In the genomic region with DNA sequence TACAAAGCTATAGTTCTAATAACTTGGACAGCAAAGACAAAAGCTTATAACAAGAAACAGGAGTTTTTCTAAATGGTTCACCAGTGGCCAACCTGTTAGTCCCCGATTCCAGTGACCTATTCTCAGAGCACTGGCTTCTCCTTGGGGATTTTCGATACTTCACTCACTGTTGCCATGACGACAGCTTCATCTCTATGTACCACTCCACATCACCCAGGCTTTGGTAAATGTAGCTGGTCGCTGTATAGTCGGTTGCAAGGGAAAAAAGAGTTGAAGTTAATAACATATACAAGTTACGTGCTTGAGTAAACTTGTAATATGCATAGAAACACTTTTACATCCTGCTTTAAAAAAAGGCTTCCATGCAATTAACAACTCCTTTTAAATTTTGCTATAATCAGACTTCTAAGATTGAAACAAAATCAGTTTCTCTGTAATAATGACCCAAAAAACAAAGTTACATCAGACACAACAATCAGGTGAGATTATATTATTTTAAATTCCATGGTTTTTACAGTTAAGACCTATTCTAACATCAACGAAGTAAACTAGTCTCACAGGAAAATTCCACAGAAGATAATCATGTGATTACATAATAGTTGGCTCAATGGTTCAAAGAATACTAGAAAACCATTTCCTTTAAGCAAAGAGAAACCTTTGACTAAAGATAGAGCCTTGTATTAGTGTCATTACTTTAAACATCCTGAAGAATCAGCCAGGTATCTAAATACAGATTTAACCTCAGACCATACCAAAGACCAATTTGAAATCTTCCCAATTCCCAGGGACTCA, we compare ENCODE assay signal across 8 cellular contexts. TPM values are rescaled to one million over a fixed set of nuclear protein-coding genes. Genes with fewer than 3 reads are reported as not detected.
A peak's percentile ranks its signal among the peaks of the same experiment; 100 is the strongest.
DNase-seq lines count a peak whose midpoint lies in the region; ATAC-seq, FAIRE-seq and TF ChIP-seq lines count a peak whose summit lies in the region.

No MANE protein-coding gene starts in this region.

- H3K9me3 Mint-ChIP-seq in astrocyte (ENCODE audit: unreplicated experiment), result no peaks in the 10 kb centered on the region

- H3K36me3 Mint-ChIP-seq in astrocyte (ENCODE audit: low read depth, unreplicated experiment), result peaks cover 15% of the 10 kb centered on the region

- TF ChIP-seq RAD21 in HCT116 (IDR thresholded peaks at IDR 0.05; ENCODE audit: low read depth), result no peak

- H3K9me2 ChIP-seq in HCT116 (ENCODE audit: insufficient read depth), result no peaks in the 10 kb centered on the region

- ATAC-seq in HCT116 (no peak), HG03039 (IDR thresholded peaks at IDR 0.05; ENCODE audit: unreplicated experiment) (no peak)

- peaks cover 31% of the 10 kb centered on the region for H3K4me1 Mint-ChIP-seq in astrocyte (ENCODE audit: low read depth, unreplicated experiment)

- H2AFZ ChIP-seq in HCT116 (ENCODE audit: low read depth, low read length, poor library complexity, severe bottlenecking) (no peak overlapping the region), astrocyte (ENCODE audit: low read depth, low read length) (no peak overlapping the region), mesenchymal stem cell (ENCODE audit: low read depth, low read length) (no peak overlapping the region)

- in situ Hi-C loops in G401 (cut with HindIII; ENCODE audit: low sequenced_read_pairs), result no loop called here

- H2BK15ac ChIP-seq in mesenchymal stem cell (ENCODE audit: low read depth, poor library complexity, severe bottlenecking), result no peak overlapping the region

- BruUV-seq in HCT116 (replicated peaks; lab: Mats Ljungman, UMichigan), result no TSS peak

- H4K8ac ChIP-seq in mesenchymal stem cell (ENCODE audit: low read length), result no peak overlapping the region

- H3K79me2 ChIP-seq in HCT116 (ENCODE audit: insufficient read depth, low read length) (peaks cover 79% of the 10 kb centered on the region), astrocyte (ENCODE audit: insufficient read depth, low read length) (peaks cover 80% of the 10 kb centered on the region)

- RAD21 ChIA-PET in HCT116 (lab: Charles Lee; ENCODE audit: low non-redundant PET in 1 of 2, low total read pairs in 2 of 2, uncharacterized antibody in 2 of 2, unreplicated experiment in 2 of 2), result no interaction called here

- no peak overlapping the region for H2BK5ac ChIP-seq in mesenchymal stem cell (ENCODE audit: low read depth, low read length, poor library complexity, severe bottlenecking)

- no peak overlapping the region for H2BK12ac ChIP-seq in mesenchymal stem cell (ENCODE audit: low read length in 2 of 2)

- TF ChIP-seq POLR2A in HCT116 (IDR thresholded peaks at IDR 0.05; ENCODE audit: borderline replicate concordance, extremely low read depth, insufficient read depth, insufficient read length) (no peak), lower leg skin (IDR thresholded peaks at IDR 0.05) (no peak)

- WGBS in mesenchymal stem cell, result 76% methylated on average over 4 of the region's 7 CpGs
- WGBS in lower leg skin, 2 donors, result 54 to 57% methylated on average over 7 of the region's 7 CpGs

- FAIRE-seq in astrocyte (lab: Jason Lieb, UNC), result no peak

- no peaks in the 10 kb centered on the region for H3K27me3 Mint-ChIP-seq in astrocyte (ENCODE audit: low read depth, unreplicated experiment)

- CTCF ChIA-PET in HCT116 (lab: Charles Lee), result no interaction called here

- H3K4me1 ChIP-seq in BLaER1 treated with 17β-estradiol and CSF1 and Interleukin-3, amounts not matched to agents 10 nM and 100 nM, result peaks cover 29 to 67% (median 52%) of the 10 kb centered on the region in 10 experiments
- H3K4me1 ChIP-seq in HCT116 (ENCODE audit: control insufficient read depth in 1 of 2, insufficient read depth in 2 of 2, low read length in 2 of 2) (peaks cover 11 to 21% of the 10 kb centered on the region in 2 experiments), astrocyte (ENCODE audit: insufficient read depth, low read length) (peaks cover 49% of the 10 kb centered on the region), mesenchymal stem cell (ENCODE audit: control insufficient read depth, insufficient read depth, low read depth, low read length) (peaks cover 2% of the 10 kb centered on the region)

- peak overlapping the region; percentile 19 for H3K27ac Mint-ChIP-seq in astrocyte (ENCODE audit: unreplicated experiment)

- DNase-seq in HCT116 (ENCODE audit: low read depth, low spot score) (no peak), astrocyte (ENCODE audit: low read depth) (no peak), mesenchymal stem cell (peak; percentile 72), G401 (ENCODE audit: low spot score) (no peak), lower leg skin (ENCODE audit: low spot score in 2 of 2) (no peak)
- DNase-seq in stimulated activated CD8-positive, alpha-beta memory T cell treated with anti-CD3 and anti-CD28 coated beads, Interleukin-4, amount 100 ng/mL, for 48 hours, result no peak

- no peak overlapping the region for H3K18ac ChIP-seq in mesenchymal stem cell (ENCODE audit: low read depth in 1 of 2, low read length in 2 of 2)

- no peak overlapping the region for H3K14ac ChIP-seq in mesenchymal stem cell (ENCODE audit: low read length in 2 of 2)

- peak overlapping the region in 10 of 11 experiments; percentile 26 to 100 (median 100); a peak in 15 of 22 replicates for H3K27ac ChIP-seq in BLaER1 treated with 17β-estradiol and CSF1 and Interleukin-3, amounts not matched to agents 10 nM and 100 nM
- no peak overlapping the region for H3K27ac ChIP-seq in HCT116 (ENCODE audit: low read depth, low read length)
- peak overlapping the region; percentile 7 for H3K27ac ChIP-seq in astrocyte (ENCODE audit: low read depth, low read length)
- H3K27ac ChIP-seq in mesenchymal stem cell (ENCODE audit: low read length, poor library complexity, severe bottlenecking), result no peak overlapping the region

- peak overlapping the region; percentile 93 to 99 (median 98) for H3K4me3 ChIP-seq in BLaER1 treated with 17β-estradiol and CSF1 and Interleukin-3, amounts not matched to agents 10 nM and 100 nM
- H3K4me3 ChIP-seq in HCT116 (replicated peaks in 1 of 2; ENCODE audit: low read depth in 1 of 2, low read length in 2 of 2) (no peak overlapping the region), astrocyte (ENCODE audit: insufficient read depth, low read depth, low read length) (peak overlapping the region; percentile 97), mesenchymal stem cell (ENCODE audit: insufficient read depth in 1 of 2, low read depth in 1 of 2, low read length in 2 of 2) (peak overlapping the region in 1 of 2 experiments; percentile 86), lower leg skin (ENCODE audit: low read depth, poor library complexity, severe bottlenecking) (no peak overlapping the region)

- no peak overlapping the region for H3K23ac ChIP-seq in mesenchymal stem cell (ENCODE audit: low read length in 2 of 2)

- H4K91ac ChIP-seq in mesenchymal stem cell (ENCODE audit: low read length), result no peak overlapping the region

- intact Hi-C loops in HCT116 (cut with micrococcal nuclease), result no loop called here
- intact Hi-C loops in lower leg skin (cut with DNase I; ENCODE audit: low total_unique reads), result no loop called here

- H3K4ac ChIP-seq in mesenchymal stem cell (ENCODE audit: low read depth in 1 of 2, low read length in 2 of 2), result no peak overlapping the region

- no peak for TF ChIP-seq CTCF in HCT116 (IDR thresholded peaks at IDR 0.05 in 2 of 3, conservative IDR thresholded peaks at IDR 0.05 in 1 of 3; ENCODE audit: borderline replicate concordance in 1 of 3, insufficient read depth in 1 of 3, low read depth in 2 of 3, low read length in 2 of 3)
- no peak for TF ChIP-seq CTCF in astrocyte (IDR thresholded peaks at IDR 0.05; ENCODE audit: insufficient read depth, low read depth, low read length)
- no peak for TF ChIP-seq CTCF in lower leg skin (IDR thresholded peaks at IDR 0.05)

- peaks cover 73 to 78% (median 77%) of the 10 kb centered on the region in 11 experiments for H4K20me1 ChIP-seq in BLaER1 treated with 17β-estradiol and CSF1 and Interleukin-3, amounts not matched to agents 10 nM and 100 nM
- H4K20me1 ChIP-seq in HCT116 (ENCODE audit: insufficient read depth) (peaks cover 70% of the 10 kb centered on the region), astrocyte (ENCODE audit: insufficient read depth, low read length) (peaks cover 72% of the 10 kb centered on the region)

- H3K27me3 ChIP-seq in BLaER1 treated with 17β-estradiol and CSF1 and Interleukin-3, amounts not matched to agents 10 nM and 100 nM, result no peaks in the 10 kb centered on the region
- H3K27me3 ChIP-seq in HCT116 (ENCODE audit: insufficient read depth, low read length) (no peaks in the 10 kb centered on the region), astrocyte (ENCODE audit: insufficient read depth, low read length) (no peaks in the 10 kb centered on the region), mesenchymal stem cell (ENCODE audit: control insufficient read depth in 1 of 2, insufficient read depth in 1 of 2, low read length in 2 of 2) (no peaks in the 10 kb centered on the region)

- H2AK5ac ChIP-seq in mesenchymal stem cell (ENCODE audit: low read length, severe bottlenecking), result no peak overlapping the region

- H3K79me1 ChIP-seq in mesenchymal stem cell (replicated peaks; ENCODE audit: low read length, poor library complexity, severe bottlenecking), result peaks cover 5% of the 10 kb centered on the region

- H3K9me3 ChIP-seq in BLaER1 treated with 17β-estradiol and CSF1 and Interleukin-3, amounts not matched to agents 10 nM and 100 nM (replicated peaks in 1 of 11), result no peaks in the 10 kb centered on the region
- H3K9me3 ChIP-seq in HCT116 (ENCODE audit: control insufficient read depth in 1 of 2, insufficient read depth in 1 of 2, low read depth in 1 of 2, low read length in 2 of 2) (no peaks in the 10 kb centered on the region), astrocyte (ENCODE audit: insufficient read depth, low read depth, low read length) (no peaks in the 10 kb centered on the region), mesenchymal stem cell (ENCODE audit: control insufficient read depth, low read length) (no peaks in the 10 kb centered on the region)

- POLR2A ChIA-PET in HCT116 (lab: Charles Lee), result interaction anchor here (1.0 to 3.1 kb wide), 2 partner anchors 15 to 17 kb away, joined by 6 to 10 read pairs; no protein-coding TSS in a partner anchor

- H3K4me3 Mint-ChIP-seq in astrocyte (ENCODE audit: unreplicated experiment), result peak overlapping the region; percentile 100

- no peak overlapping the region for H2BK120ac ChIP-seq in mesenchymal stem cell (ENCODE audit: low read depth, low read length)

- peak overlapping the region; percentile 98 to 100 (median 100) for H3K9ac ChIP-seq in BLaER1 treated with 17β-estradiol and CSF1 and Interleukin-3, amounts not matched to agents 10 nM and 100 nM
- H3K9ac ChIP-seq in HCT116 (ENCODE audit: low read length) (no peak overlapping the region), astrocyte (ENCODE audit: low read length) (peak overlapping the region; percentile 100), mesenchymal stem cell (ENCODE audit: low read length) (peak overlapping the region; percentile 99)

- peaks cover 71 to 73% (median 72%) of the 10 kb centered on the region in 11 experiments for H3K36me3 ChIP-seq in BLaER1 treated with 17β-estradiol and CSF1 and Interleukin-3, amounts not matched to agents 10 nM and 100 nM
- H3K36me3 ChIP-seq in HCT116 (ENCODE audit: control insufficient read depth in 1 of 2, insufficient read depth in 2 of 2, low read length in 2 of 2), result peaks cover 66 to 70% of the 10 kb centered on the region in 2 experiments
- H3K36me3 ChIP-seq in astrocyte (ENCODE audit: insufficient read depth, low read length), result peaks cover 66% of the 10 kb centered on the region
- H3K36me3 ChIP-seq in mesenchymal stem cell (ENCODE audit: control insufficient read depth in 1 of 2, insufficient read depth in 2 of 2, low read depth in 1 of 2, low read length in 2 of 2), result peaks cover 0 to 68% of the 10 kb centered on the region in 2 experiments

- peak overlapping the region; percentile 75 to 97 (median 91) for H3K4me2 ChIP-seq in BLaER1 treated with 17β-estradiol and CSF1 and Interleukin-3, amounts not matched to agents 10 nM and 100 nM
- H3K4me2 ChIP-seq in HCT116 (ENCODE audit: low read length), result peak overlapping the region; percentile 1; the same call in 1 of the 2 replicates
- H3K4me2 ChIP-seq in astrocyte (ENCODE audit: low read length), result peak overlapping the region; percentile 94
- H3K4me2 ChIP-seq in mesenchymal stem cell (ENCODE audit: low read length, poor library complexity, severe bottlenecking), result no peak overlapping the region

RNA-seq across cellular contexts. Expression of a gene that starts 2.9 kb away (rescaled TPM):
- 96.7 TPM for total RNA-seq in HCT116 (2021; ENCODE audit: unreplicated experiment)
- polyA plus RNA-seq in HCT116 (2012), result 88.6 and 111 TPM in 2 replicates
- total RNA-seq in astrocyte, result 63.2 and 66.8 TPM in 2 replicates
- polyA plus RNA-seq in mesenchymal stem cell (2013, experiment 1 of 2), result 87.8 TPM
- 78.4 TPM for polyA plus RNA-seq in mesenchymal stem cell (2013, experiment 2 of 2)
- 55.3 and 87.5 TPM in 2 replicates for total RNA-seq in G401 (2014; rRNA removed; shearing (Covaris generic))
- total RNA-seq in lower leg skin, result 100 to 1,000 TPM; 113 to 308 (median 155) TPM

Comparison
In these comparisons a context has a peak if more than half of its experiments do, and no peak if none do; other contexts are left out.
1. H3K27ac ChIP-seq: peak in BLaER1 treated with 17β-estradiol and CSF1 and Interleukin-3, amounts not matched to agents 10 nM and 100 nM (10 of 11) and astrocyte (single experiment); none in HCT116 (single experiment) and mesenchymal stem cell (single experiment).
2. H3K4me3 ChIP-seq: peak in BLaER1 treated with 17β-estradiol and CSF1 and Interleukin-3, amounts not matched to agents 10 nM and 100 nM (10 of 10) and astrocyte (single experiment); none in HCT116 (0 of 2) and lower leg skin (single experiment).